ENCODE assay signal across 29 cellular contexts in genomic region chr3:55572816-55573215, GRCh38.
"Had no signal": no experiment of that assay in that cellular context is flagged by ENCODE, and none has a peak within 500 bp of the region (broad histone marks: within the 10 kb centered on the region; RNA-seq: fewer than 3 reads in every experiment).

No MANE protein-coding gene starts in this region.

- H3K9me3 ChIP-seq: heart right ventricle, lower lobe of right lung, neutrophil, psoas muscle, stomach, testis, thyroid gland, transverse colon, upper lobe of right lung had no signal

- H3K4me1 ChIP-seq: parathyroid adenoma, psoas muscle, testis had no signal

- H3K4me3 ChIP-seq: heart right ventricle, hepatocyte, lower lobe of right lung, neural progenitor cell, psoas muscle, smooth muscle cell, stomach, testis, thyroid gland, transverse colon, upper lobe of right lung had no signal

- H2AFZ ChIP-seq: hepatocyte, parathyroid adenoma had no signal

- H3K4me2 ChIP-seq: hepatocyte had no signal

- H3K27me3 ChIP-seq: hepatocyte, neural progenitor cell, neutrophil, stomach, testis, thyroid gland, transverse colon, upper lobe of right lung had no signal

- H3K36me3 ChIP-seq: heart right ventricle, lower lobe of right lung, neural progenitor cell, neutrophil, stomach, thyroid gland, transverse colon, upper lobe of right lung had no signal

- ATAC-seq: left lobe of liver; natural killer cell; stimulated activated naive B cell treated with anti-CD40 and anti-IgM and Interleukin-4, amounts not matched to agents 10 μg/mL and 1 μg/mL and 100 μg/mL, for 72 hours; stimulated activated naive CD8-positive, alpha-beta T cell treated with anti-CD3 and anti-CD28 coated beads, Interleukin-15, Interleukin-2, amounts not matched to agents 100 U/mL and 50 U/mL, for 24 hours had no signal

- FAIRE-seq: keratinocyte, urothelium cell line had no signal

- DNase-seq: kidney glomerular epithelial cell; lower lobe of right lung; mammary epithelial cell; mesenchymal stem cell; naive B cell; natural killer cell; nephron progenitor cell; occipital lobe; psoas muscle; stimulated activated CD4-positive, alpha-beta T cell treated with anti-CD3 and anti-CD28 coated beads, Interleukin-1b, Interleukin-23, amount 100 ng/mL, for 48 hours; stimulated activated CD4-positive, alpha-beta T cell treated with anti-CD3 and anti-CD28 coated beads, Interleukin-2, amount 100 ng/mL, for 48 hours; stimulated activated CD4-positive, alpha-beta T cell treated with anti-CD3 and anti-CD28 coated beads, Interleukin-4, amount 100 ng/mL, for 4 hours; stimulated activated CD8-positive, alpha-beta memory T cell treated with anti-CD3 and anti-CD28 coated beads, Interleukin-4, amount 100 ng/mL, for 48 hours; stimulated activated naive B cell treated with anti-CD40 and anti-IgM and Interleukin-4, amounts not matched to agents 10 μg/mL and 1 μg/mL and 100 μg/mL, for 72 hours; stimulated activated naive CD8-positive, alpha-beta T cell treated with anti-CD3 and anti-CD28 coated beads, Interleukin-15, Interleukin-2, amounts not matched to agents 100 U/mL and 50 U/mL, for 24 hours; stomach; testis; thyroid gland; transverse colon; upper lobe of right lung had no signal

- H3K79me2 ChIP-seq: hepatocyte, parathyroid adenoma had no signal

- H3K27ac ChIP-seq: lower lobe of right lung, neural progenitor cell, neutrophil, parathyroid adenoma, psoas muscle, stomach, testis, thyroid gland, upper lobe of right lung had no signal

- H3K9ac ChIP-seq: neural progenitor cell, parathyroid adenoma had no signal
